Comparison of ENCODE assay signal across 8 cellular contexts in genomic region chr3:52056521-52056967, GRCh38. TPM values are rescaled to one million over a fixed set of nuclear protein-coding genes. Genes with fewer than 3 reads are reported as not detected.
DNase-seq lines count a peak whose midpoint lies in the region; ATAC-seq and TF ChIP-seq lines count a peak whose summit lies in the region.

DUSP7 (minus strand) TSS chr3:52056571; CDS start chr3:52056366, 205 bp downstream.

- H3K36me3 Mint-ChIP-seq in CD4-positive, CD25-positive, alpha-beta regulatory T cell, result peaks cover 9% of the 10 kb centered on the region
- H3K36me3 Mint-ChIP-seq in T-cell, result peaks cover 10% of the 10 kb centered on the region

- CTCF ChIA-PET in T-cell (lab: Charles Lee), result interaction anchor here in 1 of 2 donors (0.6 to 2.1 kb wide), 7 partner anchors 61 to 1701 kb away, joined by 3 to 13 read pairs (median 3); partner anchors contain the start of genes ABHD14B, DCAF1, POC1A and RPL29

- H3K4me1 Mint-ChIP-seq in CD4-positive, CD25-positive, alpha-beta regulatory T cell, result peaks cover 0 to 41% (median 32%) of the 10 kb centered on the region in 4 donors
- peaks cover 37 to 41% (median 38%) of the 10 kb centered on the region in 3 donors for H3K4me1 Mint-ChIP-seq in T-cell

- H3K27ac Mint-ChIP-seq in CD4-positive, CD25-positive, alpha-beta regulatory T cell, result peak within 1 kb of the TSS; percentile 89 to 96 (median 95)
- peak within 1 kb of the TSS; percentile 89 to 95 for H3K27ac Mint-ChIP-seq in T-cell

- peak within 1 kb of the TSS; percentile 85 for H3K4me3 ChIP-seq in CD4-positive, CD25-positive, alpha-beta regulatory T cell (ENCODE audit: low read depth, low read length)
- H3K4me3 ChIP-seq in left ventricle myocardium inferior (peak within 1 kb of the TSS; percentile 80), psoas muscle (peak within 1 kb of the TSS; percentile 87), uterus (peak within 1 kb of the TSS; percentile 67 to 90)

- no peak for TF ChIP-seq CTCF in left ventricle myocardium inferior (IDR thresholded peaks at IDR 0.05; ENCODE audit: borderline replicate concordance)
- no peak for TF ChIP-seq CTCF in psoas muscle (IDR thresholded peaks at IDR 0.05)
- TF ChIP-seq CTCF in uterus (IDR thresholded peaks at IDR 0.05), result no peak

- peak within 1 kb of the TSS; percentile 84 for H3K27ac ChIP-seq in CD4-positive, CD25-positive, alpha-beta regulatory T cell (ENCODE audit: insufficient read depth, low read length, poor library complexity, severe bottlenecking)
- H3K27ac ChIP-seq in adipose tissue (ENCODE audit: low read depth, low read length) (peak within 1 kb of the TSS; percentile 48), left ventricle myocardium inferior (replicated peaks) (peak within 1 kb of the TSS; percentile 95), psoas muscle (peak within 1 kb of the TSS; percentile 86), uterus (peak within 1 kb of the TSS; percentile 92 to 94)

- peak; percentile 22 to 26 for ATAC-seq in CD4-positive, CD25-positive, alpha-beta regulatory T cell (ENCODE audit: low read depth in 2 of 2)
- ATAC-seq in GM21367 (IDR thresholded peaks at IDR 0.05; ENCODE audit: unreplicated experiment) (peak; percentile 27), T-cell (replicated peaks in 1 of 4) (peak; percentile 37 to 42 (median 38)), psoas muscle (peak; percentile 57 to 67 (median 64))

- no peaks in the 10 kb centered on the region for H3K9me3 Mint-ChIP-seq in CD4-positive, CD25-positive, alpha-beta regulatory T cell
- H3K9me3 Mint-ChIP-seq in T-cell, result no peaks in the 10 kb centered on the region

- 0 to 1% (median 0%) methylated on average over 30 to 51 of the region's 51 CpGs for WGBS in adipose tissue, 3 donors
- 0 to 1% (median 0%) methylated on average over 19 to 50 of the region's 51 CpGs for WGBS in psoas muscle, 3 donors

- no peak for TF ChIP-seq POLR2A in uterus (IDR thresholded peaks at IDR 0.05)

- in situ Hi-C loops in KBM-7 (cut with MboI; ENCODE audit: low pct_unique_long_range_greater_than_20kb, low sequenced_read_pairs), result no loop called here

- intact Hi-C loops in left ventricle myocardium inferior (cut with micrococcal nuclease), result loop anchor here (10.0 kb wide), 2 partner anchors 48 to 52 kb away; no protein-coding TSS in a partner anchor
- intact Hi-C loops in psoas muscle (cut with DNase I), result loop anchor here in 1 of 2 donors (5.0 kb wide), 2 partner anchors 54 to 86 kb away; no protein-coding TSS in a partner anchor
- intact Hi-C loops in uterus (cut with DNase I; ENCODE audit: low total_unique reads), result no loop called here

- no peaks in the 10 kb centered on the region for H3K27me3 ChIP-seq in CD4-positive, CD25-positive, alpha-beta regulatory T cell (ENCODE audit: control insufficient read depth, insufficient read depth, low read length)
- H3K27me3 ChIP-seq in left ventricle myocardium inferior (ENCODE audit: low read depth) (no peaks in the 10 kb centered on the region), psoas muscle (ENCODE audit: insufficient read depth in 3 of 3, low read length in 2 of 3) (no peaks in the 10 kb centered on the region), uterus (no peaks in the 10 kb centered on the region)

- DNase-seq in CD4-positive, CD25-positive, alpha-beta regulatory T cell, result peak; percentile 68 to 81 (median 74)
- peak; percentile 72 for DNase-seq in KBM-7
- DNase-seq in T-cell, result peak; percentile 31 to 72 (median 56)
- DNase-seq in left ventricle myocardium inferior, result peak; percentile 79
- DNase-seq in psoas muscle, result peak; percentile 82 to 86
- DNase-seq in uterus, result peak; percentile 52 to 76

- peaks cover 54% of the 10 kb centered on the region for H3K4me1 ChIP-seq in CD4-positive, CD25-positive, alpha-beta regulatory T cell (ENCODE audit: control insufficient read depth, insufficient read depth, low read length, poor library complexity, severe bottlenecking)
- H3K4me1 ChIP-seq in left ventricle myocardium inferior, result peaks cover 59% of the 10 kb centered on the region
- H3K4me1 ChIP-seq in psoas muscle, result peaks cover 37% of the 10 kb centered on the region
- H3K4me1 ChIP-seq in uterus, result peaks cover 0 to 34% of the 10 kb centered on the region in 2 donors

- H3K27me3 Mint-ChIP-seq in CD4-positive, CD25-positive, alpha-beta regulatory T cell, result peaks cover 5% of the 10 kb centered on the region
- no peaks in the 10 kb centered on the region for H3K27me3 Mint-ChIP-seq in T-cell

- H3K9me3 ChIP-seq in CD4-positive, CD25-positive, alpha-beta regulatory T cell (ENCODE audit: control insufficient read depth in 2 of 2, low read length in 2 of 2), result no peaks in the 10 kb centered on the region
- H3K9me3 ChIP-seq in left ventricle myocardium inferior (replicated peaks) (no peaks in the 10 kb centered on the region), psoas muscle (no peaks in the 10 kb centered on the region), uterus (no peaks in the 10 kb centered on the region)

- H3K4me3 Mint-ChIP-seq in CD4-positive, CD25-positive, alpha-beta regulatory T cell, result peak within 1 kb of the TSS; percentile 89 to 97 (median 92)
- peak within 1 kb of the TSS; percentile 87 to 96 (median 88) for H3K4me3 Mint-ChIP-seq in T-cell

- POLR2A ChIA-PET in T-cell (lab: Charles Lee), result interaction anchor here in 1 of 2 donors (0.7 to 0.9 kb wide), 2 partner anchors 74 to 98 kb away, joined by 3 read pairs; partner anchors contain the start of gene POC1A

- peaks cover 2% of the 10 kb centered on the region for H3K36me3 ChIP-seq in CD4-positive, CD25-positive, alpha-beta regulatory T cell (ENCODE audit: control insufficient read depth, insufficient read depth, low read length)
- H3K36me3 ChIP-seq in left ventricle myocardium inferior (peaks cover 23% of the 10 kb centered on the region), psoas muscle (ENCODE audit: insufficient read depth in 1 of 2, low read depth in 1 of 2) (peaks cover 0 to 15% of the 10 kb centered on the region in 2 donors), uterus (no peaks in the 10 kb centered on the region)

RNA-seq across cellular contexts. Expression of gene DUSP7, which starts in this region (rescaled TPM):
- total RNA-seq in CD4-positive, CD25-positive, alpha-beta regulatory T cell, result 12.7 TPM
- 1 to 10 TPM; 3.0 to 3.7 (median 3.5) TPM for polyA plus RNA-seq in CD4-positive, CD25-positive, alpha-beta regulatory T cell
- total RNA-seq in T-cell (10 to 100 TPM; 11.3 to 41.3 (median 39.0) TPM), left ventricle myocardium inferior (23.1 TPM), psoas muscle (10 to 100 TPM in 3 of 4 donors, 1 to 10 TPM in 1; 9.7 to 31.9 (median 17.1) TPM), uterus (10 to 100 TPM in 3 of 4 donors, 1 to 10 TPM in 1; 5.6 to 39.1 (median 12.3) TPM)
- polyA plus RNA-seq in adipose tissue (1 to 10 TPM; 3.2 to 10.0 (median 9.4) TPM), psoas muscle (10 to 100 TPM in 2 of 3 donors, 1 to 10 TPM in 1; 7.4 to 27.6 (median 15.7) TPM)

Comparison
In these comparisons a context has a peak if more than half of its experiments do, and no peak if none do; other contexts are left out.
1. Peak in every context shown above with its lines: DNase-seq, ATAC-seq, H3K4me3 ChIP-seq and H3K27ac ChIP-seq.